8 cellular contexts compared by ENCODE assay signal in the genomic region with DNA sequence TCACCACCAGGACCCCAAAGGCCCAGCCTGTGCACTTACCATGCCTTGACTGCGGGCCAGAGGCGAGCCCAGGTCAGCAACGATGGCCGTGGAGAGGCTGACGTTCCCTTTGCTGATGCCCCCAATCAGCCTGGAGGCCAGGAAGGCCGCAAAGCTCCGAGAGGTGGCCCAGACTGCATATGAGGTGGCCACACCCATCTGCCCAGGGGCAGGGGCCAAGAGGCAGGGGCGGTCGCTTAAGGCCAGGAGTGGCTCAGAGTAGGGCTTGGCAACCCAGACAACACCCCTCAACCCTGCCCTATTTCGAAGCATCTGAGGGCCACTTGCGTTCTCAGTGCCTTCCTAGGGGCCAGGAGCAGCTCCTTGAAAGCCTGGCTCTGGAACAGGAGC. TPM values are rescaled to one million over a fixed set of nuclear protein-coding genes. Genes with fewer than 3 reads are reported as not detected.
DNase-seq lines count a peak whose midpoint lies in the region; ATAC-seq and TF ChIP-seq lines count a peak whose summit lies in the region.

No MANE protein-coding gene starts in this region.

- H3K9me3 Mint-ChIP-seq in activated naive CD4-positive, alpha-beta T cell treated with anti-CD3 and anti-CD28 coated beads, Interleukin-2, amount 50 U/mL, for 72 hours: no peaks in the 10 kb centered on the region

- H3K27me3 ChIP-seq in right lobe of liver (no peaks in the 10 kb centered on the region), transverse colon (no peaks in the 10 kb centered on the region)

- intact Hi-C loops in right lobe of liver (cut with DNase I): loop anchor here in 1 of 2 donors (10.0 kb wide), 1 partner anchor 168 kb away; no protein-coding TSS in a partner anchor
- intact Hi-C loops in transverse colon (cut with DNase I; ENCODE audit: low total_unique reads): loop anchor here (5.0 kb wide), 2 partner anchors 90 to 170 kb away; a partner anchor contains a TSS

- no peak for TF ChIP-seq EP300 in transverse colon (IDR thresholded peaks at IDR 0.05; ENCODE audit: low read depth)

- H3K9me3 ChIP-seq in right lobe of liver (no peaks in the 10 kb centered on the region), transverse colon (no peaks in the 10 kb centered on the region)

- TF ChIP-seq CTCF in right lobe of liver (IDR thresholded peaks at IDR 0.05): no peak
- no peak for TF ChIP-seq CTCF in transverse colon (IDR thresholded peaks at IDR 0.05)

- H3K27ac ChIP-seq in right lobe of liver (no peak overlapping the region), transverse colon (peak overlapping the region; percentile 90 to 97 (median 92))

- ATAC-seq in activated naive CD4-positive, alpha-beta T cell treated with anti-CD3 and anti-CD28 coated beads, Interleukin-2, amount 50 U/mL, for 72 hours: no peak
- no peak for ATAC-seq in right lobe of liver
- no peak for ATAC-seq in GM18517 (IDR thresholded peaks at IDR 0.05; ENCODE audit: unreplicated experiment)

- H3K4me3 ChIP-seq in right lobe of liver: no peak overlapping the region
- no peak overlapping the region for H3K4me3 ChIP-seq in transverse colon

- no CpG with 5 or more reads among the region's 11 CpGs for WGBS in right lobe of liver (ENCODE audit: insufficient coverage, low coverage, low lambda C conversion rate, missing lambda C conversion rate)
- WGBS in transverse colon (ENCODE audit: low coverage in 1 of 2), 2 donors: 78% methylated on average over 10 of the region's 11 CpGs; no CpG with 5 or more reads in 1 of the 2 donors

- peak; percentile 68 for DNase-seq in activated effector memory CD4-positive, alpha-beta T cell treated with anti-CD3 and anti-CD28 coated beads, Interleukin-2, amount 50 U/mL, for 16 hours
- DNase-seq in activated effector memory CD4-positive, alpha-beta T cell treated with Interleukin-2 at 50 U/mL for 16 hours: no peak
- peak in 1 of 2 donors; percentile 57 for DNase-seq in activated naive CD4-positive, alpha-beta T cell treated with anti-CD3 and anti-CD28 coated beads, Interleukin-2, amount 50 U/mL, for 72 hours (ENCODE audit: low spot score in 2 of 2)
- DNase-seq in right lobe of liver: peak in 2 of 3 donors; percentile 19 to 47
- no peak for DNase-seq in transverse colon
- DNase-seq in NOMO-1 (lab: John Stamatoyannopoulos, UW; ENCODE audit: unreplicated experiment in 2 of 2): no peak
- no peak for DNase-seq in LoVo (ENCODE audit: low spot score)

- H3K36me3 ChIP-seq in right lobe of liver (peaks cover 0 to 16% (median 3%) of the 10 kb centered on the region in 4 donors), transverse colon (peaks cover 0 to 9% (median 4%) of the 10 kb centered on the region in 4 donors)

- peaks cover 0 to 18% (median 3%) of the 10 kb centered on the region in 4 donors for H3K4me1 ChIP-seq in right lobe of liver
- H3K4me1 ChIP-seq in transverse colon: peaks cover 11 to 51% (median 37%) of the 10 kb centered on the region in 4 donors

- in situ Hi-C loops in transverse colon (cut with MboI; ENCODE audit: low pct_ligation_motif_present in 1 of 4, low pct_unique_long_range_greater_than_20kb in 1 of 4, low sequenced_read_pairs in 3 of 4): loop anchor here in 2 of 4 donors (25.0 kb wide), 1 partner anchor 170 kb away; a partner anchor contains a TSS

- H3K27ac Mint-ChIP-seq in activated naive CD4-positive, alpha-beta T cell treated with anti-CD3 and anti-CD28 coated beads, Interleukin-2, amount 50 U/mL, for 72 hours: peak overlapping the region; percentile 85 to 95

- H3K36me3 Mint-ChIP-seq in activated naive CD4-positive, alpha-beta T cell treated with anti-CD3 and anti-CD28 coated beads, Interleukin-2, amount 50 U/mL, for 72 hours: peaks cover 17 to 25% of the 10 kb centered on the region in 2 donors

- no peak for TF ChIP-seq POLR2A in right lobe of liver (IDR thresholded peaks at IDR 0.05)
- no peak for TF ChIP-seq POLR2A in transverse colon (IDR thresholded peaks at IDR 0.05)

RNA-seq across cellular contexts. Expression of a gene that starts 30.6 kb away (rescaled TPM):
- total RNA-seq in activated naive CD4-positive, alpha-beta T cell treated with anti-CD3 and anti-CD28 coated beads, Interleukin-2, amount 50 U/mL, for 72 hours: 10 to 100 TPM; 62.9 to 77.1 TPM
- 10 to 100 TPM; 16.1 to 24.7 (median 19.5) TPM for total RNA-seq in right lobe of liver
- 10 to 100 TPM in 2 of 4 donors, 1 to 10 TPM in 2; 8.6 to 43.0 (median 12.8) TPM for total RNA-seq in transverse colon

RNA-seq across cellular contexts. Expression of a gene that starts 30.8 kb away (rescaled TPM):
- total RNA-seq in activated naive CD4-positive, alpha-beta T cell treated with anti-CD3 and anti-CD28 coated beads, Interleukin-2, amount 50 U/mL, for 72 hours: 1 to 10 TPM; 2.9 to 7.2 TPM
- 1 to 10 TPM; 1.0 to 4.3 (median 2.8) TPM for total RNA-seq in right lobe of liver
- 1 to 10 TPM; 2.5 to 7.9 (median 4.1) TPM for total RNA-seq in transverse colon

Comparison
In these comparisons a context has a peak if more than half of its experiments do, and no peak if none do; other contexts are left out.
1. DNase-seq: peak in activated effector memory CD4-positive, alpha-beta T cell treated with anti-CD3 and anti-CD28 coated beads, Interleukin-2, amount 50 U/mL, for 16 hours (single experiment) and right lobe of liver (2 of 3); none in activated effector memory CD4-positive, alpha-beta T cell treated with Interleukin-2 at 50 U/mL for 16 hours (single experiment), transverse colon (single experiment), NOMO-1 (0 of 2) and LoVo (single experiment).
2. H3K27ac ChIP-seq: peak in transverse colon (4 of 4); none in right lobe of liver (0 of 3).